Comparison of ENCODE assay signal across 8 cellular contexts in genomic region chr4:76950052-76950845, GRCh38. TPM values are rescaled to one million over a fixed set of nuclear protein-coding genes. Genes with fewer than 3 reads are reported as not detected.
DNase-seq lines count a peak whose midpoint lies in the region; ATAC-seq, FAIRE-seq and TF ChIP-seq lines count a peak whose summit lies in the region.

No MANE protein-coding gene starts in this region.

- WGBS in A549 (ENCODE audit: missing lambda C conversion rate) = 0% methylated on average over 14 of the region's 64 CpGs
- 1% methylated on average over 27 to 57 of the region's 64 CpGs for WGBS in upper lobe of left lung, 2 donors

- TF ChIP-seq POLR2A in A549 (IDR thresholded peaks at IDR 0.05; ENCODE audit: low read length) (no peak), upper lobe of left lung (IDR thresholded peaks at IDR 0.05) (no peak)

- H3K9me3 ChIP-seq in A549 (no peaks in the 10 kb centered on the region), RWPE2 (ENCODE audit: severe bottlenecking) (no peaks in the 10 kb centered on the region), upper lobe of left lung (no peaks in the 10 kb centered on the region)

- H3K27me3 ChIP-seq in RWPE2 (ENCODE audit: insufficient read depth, poor library complexity, severe bottlenecking) (no peaks in the 10 kb centered on the region), upper lobe of left lung (no peaks in the 10 kb centered on the region)

- CTCF ChIA-PET in A549 (lab: Yijun Ruan, JAX) = no interaction called here

- POLR2A ChIA-PET in A549 (lab: Yijun Ruan, JAX) = no interaction called here

- peak overlapping the region; percentile 96 for H3K4me3 ChIP-seq in A549
- peak overlapping the region; percentile 88 for H3K4me3 ChIP-seq in RWPE2 (ENCODE audit: severe bottlenecking)
- H3K4me3 ChIP-seq in upper lobe of left lung = peak overlapping the region; percentile 80 to 93 (median 92)

- peak overlapping the region; percentile 96 for H3K4me2 ChIP-seq in A549

- H3K27ac ChIP-seq in A549 (peak overlapping the region; percentile 95 to 96), RWPE2 (ENCODE audit: poor library complexity, severe bottlenecking) (peak overlapping the region; percentile 43), upper lobe of left lung (peak overlapping the region; percentile 89 to 93 (median 90))

- TF ChIP-seq CTCF in A549 (IDR thresholded peaks at IDR 0.05) = no peak
- TF ChIP-seq CTCF in RWPE2 (IDR thresholded peaks at IDR 0.05; ENCODE audit: poor library complexity, severe bottlenecking) = no peak
- no peak for TF ChIP-seq CTCF in upper lobe of left lung (IDR thresholded peaks at IDR 0.05)

- H3K36me3 ChIP-seq in RWPE2 (ENCODE audit: low read depth) (no peaks in the 10 kb centered on the region), upper lobe of left lung (no peaks in the 10 kb centered on the region)

- TF ChIP-seq EP300 in A549 (IDR thresholded peaks at IDR 0.05) (no peak), upper lobe of left lung (IDR thresholded peaks at IDR 0.05) (no peak)

- TF ChIP-seq RAD21 in A549 (conservative IDR thresholded peaks at IDR 0.05 in 1 of 2, IDR thresholded peaks at IDR 0.05 in 1 of 2) = no peak

- ATAC-seq in A549 = peak; percentile 20 to 44; a peak in 5 of 6 replicates
- peak; percentile 24 for ATAC-seq in GM18508 (IDR thresholded peaks at IDR 0.05; ENCODE audit: insufficient read depth, unreplicated experiment)
- ATAC-seq in HG03064 (IDR thresholded peaks at IDR 0.05; ENCODE audit: low read depth, unreplicated experiment) = peak; percentile 25
- peak; percentile 34 for ATAC-seq in RWPE2 (ENCODE audit: low read depth)
- peak; percentile 52 to 62 for ATAC-seq in upper lobe of left lung (ENCODE audit: low FRiP score in 2 of 2)

- DNase-seq in A549 (ENCODE audit: low read depth in 1 of 2, low spot score in 1 of 2) (peak; percentile 19), RWPE2 (ENCODE audit: low spot score) (peak; percentile 64), globus pallidus (ENCODE audit: low spot score) (peak; percentile 51), occipital lobe (lab: John Stamatoyannopoulos, UW) (peak; percentile 53), upper lobe of left lung (peak; percentile 34 to 92)
- DNase-seq in activated naive CD4-positive, alpha-beta T cell treated with Interleukin-2 at 50 U/mL for 16 hours = peak; percentile 70

- peaks cover 17% of the 10 kb centered on the region for H3K4me1 ChIP-seq in A549
- H3K4me1 ChIP-seq in RWPE2 (ENCODE audit: insufficient read depth, poor library complexity, severe bottlenecking) = peaks cover 6% of the 10 kb centered on the region
- peaks cover 16 to 35% (median 24%) of the 10 kb centered on the region in 4 donors for H3K4me1 ChIP-seq in upper lobe of left lung

- FAIRE-seq in A549 (lab: Jason Lieb, UNC) = no peak

TF ChIP-seq in A549, 52 proteins besides CTCF, POLR2A, EP300 and RAD21:
- TF ChIP-seq POLR2AphosphoS2 (conservative IDR thresholded peaks at IDR 0.05; ENCODE audit: low read length) = no peak
- no peak for TF ChIP-seq TFCP2L1 (CRISPR knock-in tag; IDR thresholded peaks at IDR 0.05)
- TF ChIP-seq SREBF2 (IDR thresholded peaks at IDR 0.05) = no peak
- TF ChIP-seq MAFK (IDR thresholded peaks at IDR 0.05; ENCODE audit: partially characterized antibody) = no peak
- no peak for TF ChIP-seq JUN (IDR thresholded peaks at IDR 0.05)
- TF ChIP-seq SMC3 (IDR thresholded peaks at IDR 0.05) = no peak
- no peak for TF ChIP-seq ZNF302 (CRISPR knock-in tag; IDR thresholded peaks at IDR 0.05)

RNA-seq across cellular contexts. Expression of gene SEPTIN11, which starts 0.7 kb away (rescaled TPM):
- polyA plus RNA-seq in A549 (2011; rRNA removed) (69.5 and 72.6 TPM in 2 replicates), A549 (2017; fragmentation: RNase III; extraction: RNeasy Plus Mini Kit Qiagen cat#74134 plus additional on column Dnase treatment) (40.2 to 42.3 TPM (median 40.4 TPM) in 3 replicates)
- 15.1 and 15.4 TPM in 2 replicates for polyA plus RNA-seq in A549 (2012; cell fraction: cytosol; rRNA removed)
- 4.9 and 8.1 TPM in 2 replicates for polyA plus RNA-seq in A549 (2012; cell fraction: nucleus; rRNA removed)
- polyA minus RNA-seq in A549 (2011; rRNA and poly(A)+ RNA removed) = 42.6 and 44.9 TPM in 2 replicates
- total RNA-seq in occipital lobe (244 TPM), upper lobe of left lung (100 to 1,000 TPM in 2 of 6 donors, 10 to 100 TPM in 4; 56.3 to 136 (median 94.0) TPM)

RNA-seq across cellular contexts. Expression of gene SOWAHB, which starts 52.3 kb away (rescaled TPM):
- 0.10 and 0.17 TPM in 2 replicates for polyA plus RNA-seq in A549 (2011; rRNA removed)
- 0.04 TPM in 1 of 2 replicates, not detected in the other for polyA plus RNA-seq in A549 (2012; cell fraction: cytosol; rRNA removed)
- polyA plus RNA-seq in A549 (2012; cell fraction: nucleus; rRNA removed) = 0.01 TPM in 1 of 2 replicates, not detected in the other
- polyA plus RNA-seq in A549 (2017; fragmentation: RNase III; extraction: RNeasy Plus Mini Kit Qiagen cat#74134 plus additional on column Dnase treatment) = 0.03 to 0.08 TPM (median 0.04 TPM) in 3 replicates
- 0.05 and 0.17 TPM in 2 replicates for polyA minus RNA-seq in A549 (2011; rRNA and poly(A)+ RNA removed)
- total RNA-seq in occipital lobe = 5.5 TPM
- total RNA-seq in upper lobe of left lung = 1 to 10 TPM; 1.3 to 8.4 (median 3.4) TPM

Comparison
In these comparisons a context has a peak if more than half of its experiments do, and no peak if none do; other contexts are left out.
1. Peak in every context shown above with its lines: DNase-seq, ATAC-seq, H3K4me3 ChIP-seq and H3K27ac ChIP-seq.
2. DNase-seq: peak in every context shown above with its lines; median percentile 70 in activated naive CD4-positive, alpha-beta T cell treated with Interleukin-2 at 50 U/mL for 16 hours; 64 in RWPE2; 63 in upper lobe of left lung; 53 in occipital lobe; 51 in globus pallidus; 19 in A549.
3. H3K27ac ChIP-seq: peak in every context shown above with its lines; median percentile 96 in A549; 90 in upper lobe of left lung; 43 in RWPE2.